9 cellular contexts compared by ENCODE assay signal in genomic region chr2:72934683-72935610, GRCh38. TPM values are rescaled to one million over a fixed set of nuclear protein-coding genes. Genes with fewer than 3 reads are reported as not detected.
DNase-seq lines count a peak whose midpoint lies in the region; ATAC-seq and TF ChIP-seq lines count a peak whose summit lies in the region.
"Had no signal": no experiment of that assay in that cellular context is flagged by ENCODE, and none has a peak within 500 bp of the region (broad histone marks: within the 10 kb centered on the region; RNA-seq: fewer than 3 reads in every experiment).

No MANE protein-coding gene starts in this region.

- no peak overlapping the region for H3K4me3 ChIP-seq in esophagus muscularis mucosa

- CTCF ChIA-PET in activated CD4-positive, alpha-beta T cell treated with anti-CD3 and anti-CD28 coated beads, Interleukin-2, amount 10 ng/mL, durations not matched to agents 7 days and 5 days (lab: Charles Lee), result no interaction called here
- CTCF ChIA-PET in T-cell (lab: Charles Lee), result no interaction called here

- peaks cover 11% of the 10 kb centered on the region for H3K4me1 Mint-ChIP-seq in activated CD4-positive, alpha-beta T cell treated with anti-CD3 and anti-CD28 coated beads, Interleukin-2, amount 10 ng/mL, durations not matched to agents 7 days and 5 days
- no peaks in the 10 kb centered on the region for H3K4me1 Mint-ChIP-seq in T-cell

- H3K4me1 ChIP-seq in foreskin keratinocyte, result peaks cover 9% of the 10 kb centered on the region
- H3K4me1 ChIP-seq in esophagus muscularis mucosa, result peaks cover 0 to 16% (median 12%) of the 10 kb centered on the region in 4 donors

- no peak overlapping the region for H3K4me3 Mint-ChIP-seq in activated CD4-positive, alpha-beta T cell treated with anti-CD3 and anti-CD28 coated beads, Interleukin-2, amount 10 ng/mL, durations not matched to agents 7 days and 5 days
- no peak overlapping the region for H3K4me3 Mint-ChIP-seq in T-cell

- peak; percentile 58 for ATAC-seq in GM19324 (IDR thresholded peaks at IDR 0.05; ENCODE audit: low FRiP score, unreplicated experiment)
- ATAC-seq in foreskin keratinocyte, result peak; percentile 69
- ATAC-seq in T-cell (replicated peaks in 1 of 4), result no peak

- intact Hi-C loops in esophagus muscularis mucosa (cut with DNase I), result no loop called here

- peak; percentile 48 for TF ChIP-seq CTCF in foreskin keratinocyte (conservative IDR thresholded peaks at IDR 0.05)
- TF ChIP-seq CTCF in esophagus muscularis mucosa (IDR thresholded peaks at IDR 0.05), result peak in 1 of 3 experiments; percentile 5

- H3K27ac ChIP-seq in foreskin keratinocyte (no peak overlapping the region), esophagus muscularis mucosa (replicated peaks in 1 of 4) (no peak overlapping the region)

- TF ChIP-seq EP300 in esophagus muscularis mucosa (IDR thresholded peaks at IDR 0.05), result no peak

- DNase-seq in COR-L47 (lab: John Stamatoyannopoulos, UW), result peak; percentile 32
- DNase-seq in NAMALWA (ENCODE audit: low spot score), result peak; percentile 32
- peak; percentile 75 to 87 for DNase-seq in foreskin keratinocyte
- no peak for DNase-seq in activated CD4-positive, alpha-beta T cell treated with anti-CD3 and anti-CD28 coated beads, Interleukin-2, amount 50 U/mL, for 48 hours
- DNase-seq in activated CD4-positive, alpha-beta T cell treated with anti-CD3 and anti-CD28 coated beads, Interleukin-2, amount 10 ng/mL, durations not matched to agents 7 days and 5 days, result no peak
- DNase-seq in esophagus muscularis mucosa (ENCODE audit: extremely low spot score), result no peak
- DNase-seq in T-cell, result no peak

- no peaks in the 10 kb centered on the region for H3K36me3 Mint-ChIP-seq in activated CD4-positive, alpha-beta T cell treated with anti-CD3 and anti-CD28 coated beads, Interleukin-2, amount 10 ng/mL, durations not matched to agents 7 days and 5 days (ENCODE audit: low read depth)
- no peaks in the 10 kb centered on the region for H3K36me3 Mint-ChIP-seq in T-cell

- H3K9me3 ChIP-seq in esophagus muscularis mucosa, result no peaks in the 10 kb centered on the region

- H3K9me3 Mint-ChIP-seq in activated CD4-positive, alpha-beta T cell treated with anti-CD3 and anti-CD28 coated beads, Interleukin-2, amount 10 ng/mL, durations not matched to agents 7 days and 5 days, result no peaks in the 10 kb centered on the region
- no peaks in the 10 kb centered on the region for H3K9me3 Mint-ChIP-seq in T-cell

- peaks cover 7% of the 10 kb centered on the region for H3K27me3 Mint-ChIP-seq in activated CD4-positive, alpha-beta T cell treated with anti-CD3 and anti-CD28 coated beads, Interleukin-2, amount 10 ng/mL, durations not matched to agents 7 days and 5 days
- peaks cover 12 to 26% of the 10 kb centered on the region in 2 donors for H3K27me3 Mint-ChIP-seq in T-cell

- H3K27ac Mint-ChIP-seq in activated CD4-positive, alpha-beta T cell treated with anti-CD3 and anti-CD28 coated beads, Interleukin-2, amount 10 ng/mL, durations not matched to agents 7 days and 5 days, result no peak overlapping the region
- H3K27ac Mint-ChIP-seq in T-cell, result no peak overlapping the region

- H3K36me3 ChIP-seq in esophagus muscularis mucosa, result no peaks in the 10 kb centered on the region

- WGBS in esophagus muscularis mucosa, result 89% methylated on average over 14 of the region's 14 CpGs

- no peak for TF ChIP-seq POLR2A in esophagus muscularis mucosa (IDR thresholded peaks at IDR 0.05; ENCODE audit: low read depth)

- peaks cover 44% of the 10 kb centered on the region for H3K27me3 ChIP-seq in foreskin keratinocyte
- H3K27me3 ChIP-seq in esophagus muscularis mucosa, result peaks cover 0 to 44% (median 0%) of the 10 kb centered on the region in 4 donors

- POLR2A ChIA-PET in activated CD4-positive, alpha-beta T cell treated with anti-CD3 and anti-CD28 coated beads, Interleukin-2, amount 10 ng/mL, durations not matched to agents 7 days and 5 days (lab: Charles Lee), result no interaction called here
- POLR2A ChIA-PET in T-cell (lab: Charles Lee), result no interaction called here

RNA-seq across cellular contexts. Expression of gene EMX1, which starts 17.6 kb away (rescaled TPM):
- total RNA-seq in foreskin keratinocyte (not detected in 2 replicates), esophagus muscularis mucosa (not detected), T-cell (not detected)
- not detected in 2 replicates for polyA plus RNA-seq in foreskin keratinocyte
- total RNA-seq in activated CD4-positive, alpha-beta T cell treated with anti-CD3 and anti-CD28 coated beads, Interleukin-2, amount 10 ng/mL, durations not matched to agents 7 days and 5 days, result not detected
- total RNA-seq: pulmonary artery endothelial cell had no signal

RNA-seq across cellular contexts. Expression of gene SPR, which starts 47.7 kb away (rescaled TPM):
- 28.2 and 29.0 TPM in 2 replicates for total RNA-seq in foreskin keratinocyte
- polyA plus RNA-seq in foreskin keratinocyte, result 34.4 and 36.1 TPM in 2 replicates
- under 1 TPM; 0.12 to 0.44 TPM for total RNA-seq in activated CD4-positive, alpha-beta T cell treated with anti-CD3 and anti-CD28 coated beads, Interleukin-2, amount 10 ng/mL, durations not matched to agents 7 days and 5 days
- 10 to 100 TPM; 30.3 to 57.0 (median 50.3) TPM for total RNA-seq in esophagus muscularis mucosa
- under 1 TPM in 3 of 5 donors, not detected in 2; 0.35 to 0.58 (median 0.39) TPM for total RNA-seq in T-cell

Comparison
In these comparisons a context has a peak if more than half of its experiments do, and no peak if none do; other contexts are left out.
1. DNase-seq: peak in COR-L47 (single experiment), NAMALWA (single experiment) and foreskin keratinocyte (2 of 2); none in activated CD4-positive, alpha-beta T cell treated with anti-CD3 and anti-CD28 coated beads, Interleukin-2, amount 50 U/mL, for 48 hours (0 of 2), activated CD4-positive, alpha-beta T cell treated with anti-CD3 and anti-CD28 coated beads, Interleukin-2, amount 10 ng/mL, durations not matched to agents 7 days and 5 days (single experiment), esophagus muscularis mucosa (single experiment) and T-cell (0 of 34).
2. ATAC-seq: peak in GM19324 (single experiment) and foreskin keratinocyte (single experiment); none in T-cell (0 of 4).
3. RNA of gene SPR, which starts 47.7 kb away (total RNA-seq): 30.3 to 57.0 TPM in esophagus muscularis mucosa and 28.2 to 29.0 TPM in foreskin keratinocyte; 0.12 to 0.44 TPM in activated CD4-positive, alpha-beta T cell treated with anti-CD3 and anti-CD28 coated beads, Interleukin-2, amount 10 ng/mL, durations not matched to agents 7 days and 5 days and 0.35 to 0.58 TPM in T-cell; every median in the first group is over 10 times any median in the second.